ENCODE assay signal across 9 cellular contexts in the genomic region with DNA sequence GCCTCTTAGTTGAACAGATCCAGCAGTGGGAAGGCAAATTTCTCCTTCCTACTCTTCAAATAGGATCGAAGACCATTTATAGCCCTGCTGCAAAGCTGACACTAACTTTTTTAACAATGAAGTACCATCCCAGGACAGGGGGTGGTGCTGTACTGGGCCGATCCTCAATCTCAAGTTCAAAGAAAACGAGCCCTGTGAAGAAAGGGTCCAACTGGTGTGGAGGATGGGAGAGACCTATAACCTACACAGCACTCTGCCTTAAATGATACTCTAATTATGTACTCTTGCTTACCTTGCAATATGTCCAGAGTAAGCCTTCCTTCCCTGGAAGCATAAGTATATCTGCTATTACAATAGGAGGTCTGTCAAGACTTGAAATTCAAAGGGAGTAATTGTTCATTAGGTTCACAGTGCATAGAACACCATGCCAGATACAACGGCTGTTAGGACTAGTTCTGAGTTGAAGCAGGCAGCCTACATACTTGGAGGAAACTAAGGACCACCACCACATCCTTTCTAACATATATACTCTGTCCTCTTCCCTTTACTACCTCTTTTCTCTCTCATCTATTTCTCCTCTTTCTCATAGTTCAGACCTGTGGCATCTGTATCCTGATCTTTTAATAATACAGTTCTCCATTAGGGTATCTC. TPM values are rescaled to one million over a fixed set of nuclear protein-coding genes. Genes with fewer than 3 reads are reported as not detected.
A peak's percentile ranks its signal among the peaks of the same experiment; 100 is the strongest.
DNase-seq lines count a peak whose midpoint lies in the region; ATAC-seq and TF ChIP-seq lines count a peak whose summit lies in the region.
"Had no signal": no experiment of that assay in that cellular context is flagged by ENCODE, and none has a peak within 500 bp of the region (broad histone marks: within the 10 kb centered on the region; RNA-seq: fewer than 3 reads in every experiment).

No MANE protein-coding gene starts in this region.

- H3K27me3 Mint-ChIP-seq in CD4-positive, alpha-beta T cell: no peaks in the 10 kb centered on the region
- H3K27me3 Mint-ChIP-seq in MCF 10A (ENCODE audit: insufficient read depth, unreplicated experiment): no peaks in the 10 kb centered on the region
- no peaks in the 10 kb centered on the region for H3K27me3 Mint-ChIP-seq in memory B cell
- H3K27me3 Mint-ChIP-seq: IgD-negative memory B cell had no signal

- intact Hi-C loops in CD4-positive, alpha-beta T cell (cut with DNase I, micrococcal nuclease): no loop called here
- intact Hi-C loops in MCF 10A (cut with micrococcal nuclease) (no loop called here), body of pancreas (cut with DNase I) (no loop called here)

- H3K9me3 Mint-ChIP-seq in CD4-positive, alpha-beta T cell: no peaks in the 10 kb centered on the region
- no peaks in the 10 kb centered on the region for H3K9me3 Mint-ChIP-seq in MCF 10A (ENCODE audit: unreplicated experiment)
- H3K9me3 Mint-ChIP-seq in memory B cell: no peaks in the 10 kb centered on the region
- H3K9me3 Mint-ChIP-seq: IgD-negative memory B cell had no signal

- peak; percentile 82 for ATAC-seq in CD4-positive, alpha-beta T cell (ENCODE audit: poor library complexity)
- ATAC-seq in memory B cell (ENCODE audit: low read depth) (peak; percentile 63), body of pancreas (no peak), HG03439 (IDR thresholded peaks at IDR 0.05; ENCODE audit: unreplicated experiment) (no peak), HG03457 (IDR thresholded peaks at IDR 0.05; ENCODE audit: unreplicated experiment) (no peak)

- peaks cover 44% of the 10 kb centered on the region for H3K4me1 ChIP-seq in body of pancreas

- peaks cover 54% of the 10 kb centered on the region for H3K36me3 Mint-ChIP-seq in CD4-positive, alpha-beta T cell (ENCODE audit: low read depth)
- peaks cover 72% of the 10 kb centered on the region for H3K36me3 Mint-ChIP-seq in MCF 10A (ENCODE audit: insufficient read depth, unreplicated experiment)
- H3K36me3 Mint-ChIP-seq in memory B cell: peaks cover 12% of the 10 kb centered on the region

- no peaks in the 10 kb centered on the region for H3K27me3 ChIP-seq in CD4-positive, alpha-beta T cell (ENCODE audit: control insufficient read depth, insufficient read depth, low read length)
- no peaks in the 10 kb centered on the region for H3K27me3 ChIP-seq in body of pancreas

- H3K4me3 Mint-ChIP-seq in CD4-positive, alpha-beta T cell: no peak overlapping the region
- H3K4me3 Mint-ChIP-seq in MCF 10A (ENCODE audit: unreplicated experiment): no peak overlapping the region
- H3K4me3 Mint-ChIP-seq in memory B cell: no peak overlapping the region

- no peak overlapping the region for H3K4me3 ChIP-seq in body of pancreas

- H3K27ac Mint-ChIP-seq in CD4-positive, alpha-beta T cell: peak overlapping the region; percentile 5
- H3K27ac Mint-ChIP-seq in MCF 10A (ENCODE audit: low read depth, unreplicated experiment): peak overlapping the region; percentile 66
- H3K27ac Mint-ChIP-seq in memory B cell: peak overlapping the region; percentile 33

- no peak for TF ChIP-seq CTCF in CD4-positive, alpha-beta T cell (IDR thresholded peaks at IDR 0.05)
- TF ChIP-seq CTCF in MCF 10A (IDR thresholded peaks at IDR 0.05; ENCODE audit: unreplicated experiment) (peak; percentile 33), body of pancreas (IDR thresholded peaks at IDR 0.05) (peak in 1 of 7 experiments; percentile 12)

- no peaks in the 10 kb centered on the region for H3K36me3 ChIP-seq in body of pancreas (replicated peaks in 1 of 2; ENCODE audit: insufficient read depth in 1 of 2, low read depth in 2 of 2)

- CTCF ChIA-PET in CD4-positive, alpha-beta T cell (lab: Charles Lee): interaction anchor here (0.6 to 1.3 kb wide), 5 partner anchors 10 to 71 kb away, joined by 3 to 8 read pairs (median 3); no protein-coding TSS in a partner anchor
- CTCF ChIA-PET in MCF 10A (lab: Yijun Ruan, JAX): interaction anchor here (0.5 to 2.2 kb wide), 6 partner anchors 9 to 379 kb away, joined by 3 to 11 read pairs (median 3); no protein-coding TSS in a partner anchor

- 43 to 50% methylated on average over 4 of the region's 4 CpGs for WGBS in body of pancreas, 2 donors

- no peak overlapping the region for H3K27ac ChIP-seq in CD4-positive, alpha-beta T cell (ENCODE audit: low read depth, low read length)
- no peak overlapping the region for H3K27ac ChIP-seq in body of pancreas

- H3K4me1 Mint-ChIP-seq in CD4-positive, alpha-beta T cell (ENCODE audit: low read depth): peaks cover 82% of the 10 kb centered on the region
- H3K4me1 Mint-ChIP-seq in MCF 10A (ENCODE audit: insufficient read depth, unreplicated experiment) (peaks cover 44% of the 10 kb centered on the region), memory B cell (peaks cover 34% of the 10 kb centered on the region)

- no peaks in the 10 kb centered on the region for H3K9me3 ChIP-seq in CD4-positive, alpha-beta T cell (ENCODE audit: control insufficient read depth, low read length)
- no peaks in the 10 kb centered on the region for H3K9me3 ChIP-seq in body of pancreas

- POLR2A ChIA-PET in CD4-positive, alpha-beta T cell (lab: Charles Lee): interaction anchor here (0.6 kb wide), 1 partner anchor 34 kb away, joined by 3 read pairs; no protein-coding TSS in a partner anchor
- POLR2A ChIA-PET in MCF 10A (lab: Yijun Ruan, JAX): interaction anchor here (0.7 to 11.8 kb wide), 7 partner anchors 8 to 72 kb away, joined by 3 to 256 read pairs (median 5); partner anchors contain the start of gene EGR1

- no peak for DNase-seq in CD4-positive, alpha-beta T cell
- DNase-seq in Kasumi-1 (lab: John Stamatoyannopoulos, UW): peak; percentile 42 to 69
- DNase-seq in MCF 10A (ENCODE audit: unreplicated experiment): no peak
- no peak for DNase-seq in memory B cell (ENCODE audit: low spot score in 2 of 2)
- no peak for DNase-seq in body of pancreas
- no peak for DNase-seq in DMS153 treated with DMSO at 0.1 percent for 48 hours (lab: John Stamatoyannopoulos, UW; ENCODE audit: unreplicated experiment)

- BruUV-seq in MCF 10A (replicated peaks; lab: Mats Ljungman, UMichigan): no TSS peak

- no peak for TF ChIP-seq POLR2A in body of pancreas (IDR thresholded peaks at IDR 0.05)

RNA-seq across cellular contexts. Expression of gene ETF1, which starts 6.2 kb away (rescaled TPM):
- total RNA-seq in CD4-positive, alpha-beta T cell: 100 to 1,000 TPM; 178 to 187 TPM
- total RNA-seq in MCF 10A (2022) (307 and 349 TPM in 2 replicates), body of pancreas (10 to 100 TPM; 24.9 to 36.6 TPM)

RNA-seq across cellular contexts. Expression of gene HSPA9, which starts 38.4 kb away (rescaled TPM):
- total RNA-seq in CD4-positive, alpha-beta T cell: 100 to 1,000 TPM; 354 to 366 TPM
- total RNA-seq in MCF 10A (2022) (1,057 and 1,102 TPM in 2 replicates), body of pancreas (10 to 100 TPM; 79.8 to 98.3 TPM)

Comparison
In these comparisons a context has a peak if more than half of its experiments do, and no peak if none do; other contexts are left out.
1. ATAC-seq: peak in CD4-positive, alpha-beta T cell (single experiment) and memory B cell (single experiment); none in body of pancreas (single experiment), HG03439 (single experiment) and HG03457 (single experiment).
2. DNase-seq: peak in Kasumi-1 (2 of 2); none in CD4-positive, alpha-beta T cell (0 of 10), MCF 10A (single experiment), memory B cell (0 of 2), body of pancreas (0 of 4) and DMS153 treated with DMSO at 0.1 percent for 48 hours (single experiment).
3. H3K27ac Mint-ChIP-seq: peak in every context shown above with its lines; median percentile 66 in MCF 10A; 33 in memory B cell; 5 in CD4-positive, alpha-beta T cell.